In the genomic region with DNA sequence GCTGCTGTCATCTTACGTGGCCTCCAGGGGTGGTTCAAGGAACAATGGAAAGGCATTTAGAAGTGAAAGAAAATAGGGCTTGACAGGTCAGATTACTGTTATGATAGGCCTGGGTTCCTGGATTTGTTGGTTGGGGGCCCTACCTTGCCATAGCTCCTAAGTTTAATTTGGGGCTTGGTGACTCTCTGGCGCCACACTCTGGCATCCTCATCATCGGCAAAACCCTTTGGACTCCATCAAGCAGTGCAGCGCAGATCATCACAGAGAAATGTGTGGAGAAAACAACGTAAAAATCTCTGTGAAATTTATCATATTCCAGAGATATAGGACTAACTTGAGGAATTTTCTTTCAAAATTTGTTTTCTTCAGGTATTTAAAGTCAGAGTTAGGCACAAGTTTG, we compare ENCODE assay signal across 8 cellular contexts. TPM values are rescaled to one million over a fixed set of nuclear protein-coding genes. Genes with fewer than 3 reads are reported as not detected.
DNase-seq lines count a peak whose midpoint lies in the region; ATAC-seq and TF ChIP-seq lines count a peak whose summit lies in the region.

No MANE protein-coding gene starts in this region.

- H3K79me1 ChIP-seq in mesendoderm (ENCODE audit: low read length): no peaks in the 10 kb centered on the region

- H3K4me3 Mint-ChIP-seq in stimulated activated naive B cell treated with anti-CD40 and anti-IgM and Interleukin-4, amounts not matched to agents 10 μg/mL and 1 μg/mL and 100 μg/mL, for 72 hours: no peak overlapping the region

- H4K8ac ChIP-seq in mesendoderm (ENCODE audit: low read depth, low read length): no peak overlapping the region

- no peaks in the 10 kb centered on the region for H3K27me3 ChIP-seq in colonic mucosa
- H3K27me3 ChIP-seq in mesendoderm (ENCODE audit: insufficient read depth, low read length, poor library complexity): no peaks in the 10 kb centered on the region

- no peak overlapping the region for H2AK5ac ChIP-seq in mesendoderm (ENCODE audit: low read length)

- H3K36me3 ChIP-seq in colonic mucosa (no peaks in the 10 kb centered on the region), mesendoderm (ENCODE audit: control insufficient read depth, insufficient read depth, low read length) (no peaks in the 10 kb centered on the region)

- no peak overlapping the region for H2BK15ac ChIP-seq in mesendoderm (replicated peaks; ENCODE audit: low read depth)

- H3K4ac ChIP-seq in mesendoderm (ENCODE audit: low read depth, low read length): no peak overlapping the region

- H3K4me1 Mint-ChIP-seq in stimulated activated naive B cell treated with anti-CD40 and anti-IgM and Interleukin-4, amounts not matched to agents 10 μg/mL and 1 μg/mL and 100 μg/mL, for 72 hours: peaks cover 1 to 7% of the 10 kb centered on the region in 2 donors

- intact Hi-C loops in colonic mucosa (cut with DNase I): loop anchor here (2.0 kb wide), 1 partner anchor 334 kb away; no protein-coding TSS in a partner anchor

- peaks cover 0 to 2% of the 10 kb centered on the region in 2 donors for H3K9me3 Mint-ChIP-seq in stimulated activated naive B cell treated with anti-CD40 and anti-IgM and Interleukin-4, amounts not matched to agents 10 μg/mL and 1 μg/mL and 100 μg/mL, for 72 hours

- peaks cover 0 to 2% of the 10 kb centered on the region in 2 donors for H3K36me3 Mint-ChIP-seq in stimulated activated naive B cell treated with anti-CD40 and anti-IgM and Interleukin-4, amounts not matched to agents 10 μg/mL and 1 μg/mL and 100 μg/mL, for 72 hours

- no peaks in the 10 kb centered on the region for H3K9me3 ChIP-seq in colonic mucosa

- no peak overlapping the region for H3K23ac ChIP-seq in mesendoderm (ENCODE audit: low read length)

- ATAC-seq in stimulated activated naive B cell treated with anti-CD40 and anti-IgM and Interleukin-4, amounts not matched to agents 10 μg/mL and 1 μg/mL and 100 μg/mL, for 72 hours (replicated peaks): peak; percentile 68 to 72

- no peaks in the 10 kb centered on the region for H3K27me3 Mint-ChIP-seq in stimulated activated naive B cell treated with anti-CD40 and anti-IgM and Interleukin-4, amounts not matched to agents 10 μg/mL and 1 μg/mL and 100 μg/mL, for 72 hours

- CTCF ChIA-PET in HEK293T (lab: Yijun Ruan, JAX): interaction anchor here (0.6 to 1.5 kb wide), 6 partner anchors 25 to 334 kb away, joined by 3 to 7 read pairs (median 4); no protein-coding TSS in a partner anchor

- no CpG with 5 or more reads among the region's 5 CpGs for WGBS in mesendoderm (ENCODE audit: extremely low coverage, insufficient coverage, low lambda C conversion rate)

- H4K5ac ChIP-seq in mesendoderm (ENCODE audit: low read length): no peak overlapping the region

- DNase-seq in Ammon's horn (ENCODE audit: low spot score) (peak; percentile 44), HEK293T (ENCODE audit: extremely low spot score) (peak; percentile 39), colonic mucosa (peak; percentile 33), mesendoderm (peak; percentile 69), NCI-H146 treated with DMSO at 0.1 percent for 48 hours (lab: John Stamatoyannopoulos, UW; ENCODE audit: unreplicated experiment) (no peak), HuH-7.5 (ENCODE audit: low spot score) (no peak)
- peak; percentile 10 for DNase-seq in activated CD4-positive, CD25-positive, alpha-beta regulatory T cell treated with anti-CD3 and anti-CD28 coated beads, Interleukin-2, amount 50 U/mL, for 16 hours (ENCODE audit: low read depth, low spot score)
- no peak for DNase-seq in stimulated activated naive B cell treated with anti-CD40 and anti-IgM and Interleukin-4, amounts not matched to agents 10 μg/mL and 1 μg/mL and 100 μg/mL, for 72 hours

- no peak overlapping the region for H3K27ac ChIP-seq in colonic mucosa
- no peak overlapping the region for H3K27ac ChIP-seq in mesendoderm (ENCODE audit: low read depth, low read length)

- no peak overlapping the region for H3K18ac ChIP-seq in mesendoderm (ENCODE audit: low read length)

- peak; percentile 35 for TF ChIP-seq CTCF in colonic mucosa (IDR thresholded peaks at IDR 0.05)

- no peak overlapping the region for H3K27ac Mint-ChIP-seq in stimulated activated naive B cell treated with anti-CD40 and anti-IgM and Interleukin-4, amounts not matched to agents 10 μg/mL and 1 μg/mL and 100 μg/mL, for 72 hours

- H2BK120ac ChIP-seq in mesendoderm (ENCODE audit: low read depth, low read length): no peak overlapping the region

- H3K4me1 ChIP-seq in colonic mucosa (no peaks in the 10 kb centered on the region), mesendoderm (ENCODE audit: control insufficient read depth, low read depth, low read length) (no peaks in the 10 kb centered on the region)

- POLR2A ChIA-PET in HEK293T (lab: Yijun Ruan, JAX): no interaction called here

- H3K4me3 ChIP-seq in colonic mucosa (no peak overlapping the region), mesendoderm (ENCODE audit: low read length) (no peak overlapping the region)

- H3K79me2 ChIP-seq in mesendoderm (ENCODE audit: control insufficient read depth, insufficient read depth, low read length): no peaks in the 10 kb centered on the region

- no peak overlapping the region for H3K4me2 ChIP-seq in mesendoderm (ENCODE audit: low read length)

- H3K56ac ChIP-seq in mesendoderm (ENCODE audit: low read length): no peak overlapping the region

- H3K9ac ChIP-seq in colonic mucosa (ENCODE audit: low read depth in 2 of 2, low read length in 2 of 2): no peak overlapping the region
- no peak overlapping the region for H3K9ac ChIP-seq in mesendoderm (ENCODE audit: low read length)

- H2BK5ac ChIP-seq in mesendoderm (ENCODE audit: low read length): no peak overlapping the region

TF ChIP-seq in HEK293T, 16 proteins besides CTCF, POLR2A, EP300 and RAD21:
- TF ChIP-seq BHLHE40 (IDR thresholded peaks at IDR 0.05; ENCODE audit: borderline replicate concordance) (no peak), L3MBTL2 (conservative IDR thresholded peaks at IDR 0.05) (no peak), SUZ12 (IDR thresholded peaks at IDR 0.05) (no peak), SP1 (IDR thresholded peaks at IDR 0.05) (no peak), ELF4 (IDR thresholded peaks at IDR 0.05) (no peak), FOXA1 (IDR thresholded peaks at IDR 0.05) (no peak), ZNF384 (IDR thresholded peaks at IDR 0.05) (no peak), HDGF (IDR thresholded peaks at IDR 0.05; ENCODE audit: borderline replicate concordance) (no peak), NFRKB (IDR thresholded peaks at IDR 0.05) (no peak), ARNT (IDR thresholded peaks at IDR 0.05) (no peak)
- TF ChIP-seq, protein P1, sequence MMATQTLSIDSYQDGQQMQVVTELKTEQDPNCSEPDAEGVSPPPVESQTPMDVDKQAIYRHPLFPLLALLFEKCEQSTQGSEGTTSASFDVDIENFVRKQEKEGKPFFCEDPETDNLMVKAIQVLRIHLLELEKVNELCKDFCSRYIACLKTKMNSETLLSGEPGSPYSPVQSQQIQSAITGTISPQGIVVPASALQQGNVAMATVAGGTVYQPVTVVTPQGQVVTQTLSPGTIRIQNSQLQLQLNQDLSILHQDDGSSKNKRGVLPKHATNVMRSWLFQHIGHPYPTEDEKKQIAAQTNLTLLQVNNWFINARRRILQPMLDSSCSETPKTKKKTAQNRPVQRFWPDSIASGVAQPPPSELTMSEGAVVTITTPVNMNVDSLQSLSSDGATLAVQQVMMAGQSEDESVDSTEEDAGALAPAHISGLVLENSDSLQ (IDR thresholded peaks at IDR 0.05): no peak

RNA-seq across cellular contexts. Expression of gene AIG1, which starts 33.6 kb away (rescaled TPM):
- 10 to 100 TPM; 24.2 to 28.8 TPM for total RNA-seq in colonic mucosa
- polyA plus RNA-seq in mesendoderm (2013, experiment 1 of 2): 26.0 TPM
- polyA plus RNA-seq in mesendoderm (2013, experiment 2 of 2): 24.7 TPM

Comparison
In these comparisons a context has a peak if more than half of its experiments do, and no peak if none do; other contexts are left out.
1. DNase-seq: peak in Ammon's horn (single experiment), HEK293T (single experiment), activated CD4-positive, CD25-positive, alpha-beta regulatory T cell treated with anti-CD3 and anti-CD28 coated beads, Interleukin-2, amount 50 U/mL, for 16 hours (single experiment), colonic mucosa (single experiment) and mesendoderm (single experiment); none in stimulated activated naive B cell treated with anti-CD40 and anti-IgM and Interleukin-4, amounts not matched to agents 10 μg/mL and 1 μg/mL and 100 μg/mL, for 72 hours (single experiment), NCI-H146 treated with DMSO at 0.1 percent for 48 hours (single experiment) and HuH-7.5 (single experiment).